ENCODE assay signal across 9 cellular contexts in the genomic region with DNA sequence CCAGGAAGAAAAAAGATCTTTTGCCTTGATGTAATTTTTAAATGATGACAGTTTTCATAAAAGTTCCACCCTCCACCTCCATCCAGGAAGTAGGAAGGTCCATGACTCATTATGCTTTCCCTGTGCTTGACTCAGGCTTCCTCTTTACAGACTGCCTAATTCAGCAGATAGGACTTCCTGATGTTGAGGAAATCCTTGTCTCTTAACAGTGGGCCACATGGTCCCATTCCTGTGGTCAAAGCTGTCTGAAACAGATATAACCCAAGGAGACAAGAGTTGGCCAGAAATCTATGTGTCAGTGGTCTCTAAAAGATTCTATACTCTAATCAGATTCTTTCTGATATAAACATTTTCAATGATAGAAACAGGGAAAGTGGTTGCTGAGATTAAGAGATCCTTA.
A peak's percentile ranks its signal among the peaks of the same experiment; 100 is the strongest.
DNase-seq lines count a peak whose midpoint lies in the region; ATAC-seq and TF ChIP-seq lines count a peak whose summit lies in the region.
"Had no signal": no experiment of that assay in that cellular context is flagged by ENCODE, and none has a peak within 500 bp of the region (broad histone marks: within the 10 kb centered on the region; RNA-seq: fewer than 3 reads in every experiment).

No MANE protein-coding gene starts in this region.

- H3K4me2 ChIP-seq in mesenchymal stem cell (ENCODE audit: low read length, poor library complexity, severe bottlenecking), result no peak overlapping the region
- H3K4me2 ChIP-seq: KMS-11 had no signal

- no peak overlapping the region for H2BK5ac ChIP-seq in mesenchymal stem cell (ENCODE audit: low read depth, low read length, poor library complexity, severe bottlenecking)

- H3K18ac ChIP-seq in mesenchymal stem cell (ENCODE audit: low read depth in 1 of 2, low read length in 2 of 2), result no peak overlapping the region

- no peaks in the 10 kb centered on the region for H3K27me3 ChIP-seq in mesenchymal stem cell (ENCODE audit: control insufficient read depth in 1 of 2, insufficient read depth in 1 of 2, low read length in 2 of 2)

- TF ChIP-seq POLR2A in GM18505 (IDR thresholded peaks at IDR 0.05; ENCODE audit: borderline replicate concordance, extremely low read depth, insufficient read depth, insufficient read length), result no peak

- peaks cover 13% of the 10 kb centered on the region for H3K9me3 Mint-ChIP-seq in chondrocyte (ENCODE audit: low read depth)

- H3K4me1 ChIP-seq in mesenchymal stem cell (ENCODE audit: control insufficient read depth, insufficient read depth, low read depth, low read length), result no peaks in the 10 kb centered on the region

- H2BK15ac ChIP-seq in mesenchymal stem cell (ENCODE audit: low read depth, poor library complexity, severe bottlenecking), result no peak overlapping the region

- no peaks in the 10 kb centered on the region for H3K27me3 Mint-ChIP-seq in chondrocyte (ENCODE audit: low read depth)

- H3K4me3 Mint-ChIP-seq in chondrocyte (ENCODE audit: unreplicated experiment), result no peak overlapping the region

- H3K36me3 ChIP-seq in mesenchymal stem cell (ENCODE audit: control insufficient read depth in 1 of 2, insufficient read depth in 2 of 2, low read depth in 1 of 2, low read length in 2 of 2), result peaks cover 0 to 6% of the 10 kb centered on the region in 2 experiments

- no peak overlapping the region for H3K23ac ChIP-seq in mesenchymal stem cell (ENCODE audit: low read length in 2 of 2)

- H3K27ac Mint-ChIP-seq in chondrocyte (ENCODE audit: unreplicated experiment), result peak overlapping the region; percentile 60

- H3K36me3 Mint-ChIP-seq in chondrocyte (ENCODE audit: low read depth), result peaks cover 7% of the 10 kb centered on the region

- H3K27ac ChIP-seq in mesenchymal stem cell (ENCODE audit: low read length, poor library complexity, severe bottlenecking), result peak overlapping the region; percentile 15
- H3K27ac ChIP-seq: KMS-11 had no signal

- DNase-seq in Daoy (ENCODE audit: low read depth) (peak; percentile 84), NCI-H69 (lab: John Stamatoyannopoulos, UW) (peak; percentile 66), chondrocyte (ENCODE audit: low spot score) (no peak), mesenchymal stem cell (peak; percentile 96), GM20000 (ENCODE audit: low spot score) (no peak), hippocampal formation (lab: John Stamatoyannopoulos, UW) (no peak)

- H3K79me1 ChIP-seq in mesenchymal stem cell (replicated peaks; ENCODE audit: low read length, poor library complexity, severe bottlenecking), result peaks cover 11% of the 10 kb centered on the region

- no peak overlapping the region for H3K14ac ChIP-seq in mesenchymal stem cell (ENCODE audit: low read length in 2 of 2)

- no peak for ATAC-seq in GM18505 (IDR thresholded peaks at IDR 0.05; ENCODE audit: unreplicated experiment)
- no peak for ATAC-seq in HG03565 (IDR thresholded peaks at IDR 0.05; ENCODE audit: unreplicated experiment)

- H2BK12ac ChIP-seq in mesenchymal stem cell (ENCODE audit: low read length in 2 of 2), result no peak overlapping the region

- peaks cover 4% of the 10 kb centered on the region for H3K9me3 ChIP-seq in mesenchymal stem cell (ENCODE audit: control insufficient read depth, low read length)

- H2AK5ac ChIP-seq in mesenchymal stem cell (ENCODE audit: low read length, severe bottlenecking), result no peak overlapping the region

- H3K9ac ChIP-seq in mesenchymal stem cell (ENCODE audit: low read length), result peak overlapping the region; percentile 58
- H3K9ac ChIP-seq: KMS-11 had no signal

- H3K4ac ChIP-seq in mesenchymal stem cell (ENCODE audit: low read depth in 1 of 2, low read length in 2 of 2), result no peak overlapping the region

- no peak overlapping the region for H4K91ac ChIP-seq in mesenchymal stem cell (ENCODE audit: low read length)

- no peak overlapping the region for H2AFZ ChIP-seq in mesenchymal stem cell (ENCODE audit: low read depth, low read length)

- no peak overlapping the region for H2BK120ac ChIP-seq in mesenchymal stem cell (ENCODE audit: low read depth, low read length)

- H4K8ac ChIP-seq in mesenchymal stem cell (ENCODE audit: low read length), result no peak overlapping the region

- no peak overlapping the region for H3K4me3 ChIP-seq in mesenchymal stem cell (ENCODE audit: insufficient read depth in 1 of 2, low read depth in 1 of 2, low read length in 2 of 2)

- TF ChIP-seq CTCF in chondrocyte (IDR thresholded peaks at IDR 0.05) (no peak), GM20000 (IDR thresholded peaks at IDR 0.05; ENCODE audit: extremely low read depth, missing control alignments) (no peak)

- H3K4me1 Mint-ChIP-seq in chondrocyte (ENCODE audit: low read depth), result peaks cover 13% of the 10 kb centered on the region

Comparison
In these comparisons a context has a peak if more than half of its experiments do, and no peak if none do; other contexts are left out.
1. DNase-seq: peak in Daoy (single experiment), NCI-H69 (single experiment) and mesenchymal stem cell (single experiment); none in chondrocyte (single experiment), GM20000 (single experiment) and hippocampal formation (0 of 2).